1 cellular context compared by ENCODE assay signal in genomic region chr21:43659136-43660000, GRCh38.
TF ChIP-seq lines count a peak whose summit lies in the region.

Gene HSF2BP (minus strand): TSS chr21:43659488. CDS start chr21:43658096, 1,392 bp downstream.
Gene RRP1B (plus strand): TSS chr21:43659560. CDS start chr21:43659665, 105 bp downstream.

TF ChIP-seq in HepG2, 621 proteins besides CTCF, POLR2A, EP300 and RAD21 (continued from another document and continues in another):
- peak; percentile 42 for TF ChIP-seq RBM39 (IDR thresholded peaks at IDR 0.05; ENCODE audit: low read depth, low read length, poor library complexity, severe bottlenecking)
- TF ChIP-seq JUNB (CRISPR knock-in tag; IDR thresholded peaks at IDR 0.05; ENCODE audit: borderline replicate concordance) = no peak
- no peak for TF ChIP-seq GPBP1L1 (CRISPR knock-in tag; IDR thresholded peaks at IDR 0.05)
- TF ChIP-seq MAZ (IDR thresholded peaks at IDR 0.05; ENCODE audit: borderline replicate concordance, low read depth, low read length) = no peak
- TF ChIP-seq MAZ (CRISPR knock-in tag; IDR thresholded peaks at IDR 0.05; ENCODE audit: low read depth) = peak; percentile 98
- TF ChIP-seq GATA4 (IDR thresholded peaks at IDR 0.05; ENCODE audit: borderline replicate concordance, low read depth) = no peak
- peak; percentile 48; the same call in 1 of the 2 replicates for TF ChIP-seq PITX1 (CRISPR knock-in tag; IDR thresholded peaks at IDR 0.05)
- no peak for TF ChIP-seq ATF7 (IDR thresholded peaks at IDR 0.05)
- TF ChIP-seq ATF7 (CRISPR knock-in tag; IDR thresholded peaks at IDR 0.05) = no peak
- TF ChIP-seq, protein P1, sequence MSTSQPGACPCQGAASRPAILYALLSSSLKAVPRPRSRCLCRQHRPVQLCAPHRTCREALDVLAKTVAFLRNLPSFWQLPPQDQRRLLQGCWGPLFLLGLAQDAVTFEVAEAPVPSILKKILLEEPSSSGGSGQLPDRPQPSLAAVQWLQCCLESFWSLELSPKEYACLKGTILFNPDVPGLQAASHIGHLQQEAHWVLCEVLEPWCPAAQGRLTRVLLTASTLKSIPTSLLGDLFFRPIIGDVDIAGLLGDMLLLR (CRISPR knock-in tag; IDR thresholded peaks at IDR 0.05) = peak; percentile 99
- no peak for TF ChIP-seq DPF2 (CRISPR knock-in tag; IDR thresholded peaks at IDR 0.05; ENCODE audit: borderline replicate concordance, low read depth)
- TF ChIP-seq ZNF777 (CRISPR knock-in tag; IDR thresholded peaks at IDR 0.05) = peak; percentile 89
- peak; percentile 97 for TF ChIP-seq TFDP2 (CRISPR knock-in tag; IDR thresholded peaks at IDR 0.05)
- TF ChIP-seq RXRB (CRISPR knock-in tag; IDR thresholded peaks at IDR 0.05; ENCODE audit: borderline replicate concordance) = no peak; the same call in 1 of the 2 replicates
- TF ChIP-seq ZNF383 (CRISPR knock-in tag; IDR thresholded peaks at IDR 0.05; ENCODE audit: borderline replicate concordance) = no peak
- TF ChIP-seq, protein P2, sequence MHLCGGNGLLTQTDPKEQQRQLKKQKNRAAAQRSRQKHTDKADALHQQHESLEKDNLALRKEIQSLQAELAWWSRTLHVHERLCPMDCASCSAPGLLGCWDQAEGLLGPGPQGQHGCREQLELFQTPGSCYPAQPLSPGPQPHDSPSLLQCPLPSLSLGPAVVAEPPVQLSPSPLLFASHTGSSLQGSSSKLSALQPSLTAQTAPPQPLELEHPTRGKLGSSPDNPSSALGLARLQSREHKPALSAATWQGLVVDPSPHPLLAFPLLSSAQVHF (CRISPR knock-in tag; IDR thresholded peaks at IDR 0.05) = peak; percentile 97
- TF ChIP-seq XBP1 (CRISPR knock-in tag; IDR thresholded peaks at IDR 0.05) = 0 out of 2 replicates have a peak, but pooled peaks have one; percentile 23
- TF ChIP-seq ZNF747 (CRISPR knock-in tag; IDR thresholded peaks at IDR 0.05; ENCODE audit: borderline replicate concordance) = peak; percentile 72; the same call in 1 of the 2 replicates
- peak; percentile 78; the same call in 1 of the 2 replicates for TF ChIP-seq ZNF570 (CRISPR knock-in tag; IDR thresholded peaks at IDR 0.05; ENCODE audit: borderline replicate concordance)
- no peak for TF ChIP-seq MBNL3 (CRISPR knock-in tag; conservative IDR thresholded peaks at IDR 0.05)
- TF ChIP-seq RBM22 (optimal IDR thresholded peaks at IDR 0.05; ENCODE audit: low read length) = no peak
- no peak for TF ChIP-seq TAF15 (IDR thresholded peaks at IDR 0.05; ENCODE audit: low read depth, low read length, poor library complexity, severe bottlenecking)
- TF ChIP-seq, protein P3, sequence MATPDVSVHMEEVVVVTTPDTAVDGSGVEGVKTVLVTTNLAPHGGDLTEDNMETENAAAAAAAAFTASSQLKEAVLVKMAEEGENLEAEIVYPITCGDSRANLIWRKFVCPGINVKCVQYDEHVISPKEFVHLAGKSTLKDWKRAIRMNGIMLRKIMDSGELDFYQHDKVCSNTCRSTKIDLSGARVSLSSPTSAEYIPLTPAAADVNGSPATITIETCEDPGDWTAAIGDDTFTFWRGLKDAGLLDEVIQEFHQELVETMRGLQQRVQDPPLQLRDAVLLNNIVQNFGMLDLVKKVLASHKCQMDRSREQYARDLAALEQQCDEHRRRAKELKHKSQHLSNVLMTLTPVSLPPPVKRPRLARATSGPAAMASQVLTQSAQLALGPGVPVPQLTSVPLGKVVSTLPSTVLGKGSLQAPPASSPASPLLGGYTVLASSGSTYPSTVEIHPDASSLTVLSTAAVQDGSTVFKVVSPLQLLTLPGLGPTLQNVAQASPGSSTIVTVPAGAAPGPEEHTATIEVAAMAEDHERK (CRISPR knock-in tag; IDR thresholded peaks at IDR 0.05; ENCODE audit: low read depth) = no peak
- no peak for TF ChIP-seq HNF4G (IDR thresholded peaks at IDR 0.05; ENCODE audit: borderline replicate concordance, low read depth, low read length)
- no peak for TF ChIP-seq HNF4G (CRISPR knock-in tag; IDR thresholded peaks at IDR 0.05; ENCODE audit: borderline replicate concordance, low read depth)
- peak; percentile 52; the same call in 1 of the 2 replicates for TF ChIP-seq SP2 (CRISPR knock-in tag; IDR thresholded peaks at IDR 0.05)
- TF ChIP-seq EED (CRISPR knock-in tag; IDR thresholded peaks at IDR 0.05) = peak; percentile 95
- no peak for TF ChIP-seq ZNF513 (CRISPR knock-in tag; conservative IDR thresholded peaks at IDR 0.05)
- TF ChIP-seq ZNF10 (CRISPR knock-in tag; IDR thresholded peaks at IDR 0.05; ENCODE audit: borderline replicate concordance, low read depth) = no peak
- peak; percentile 93 for TF ChIP-seq PHF20 (CRISPR knock-in tag; IDR thresholded peaks at IDR 0.05)
- no peak for TF ChIP-seq HNRNPL (IDR thresholded peaks at IDR 0.05; ENCODE audit: low read depth, low read length)
- TF ChIP-seq NFIC (IDR thresholded peaks at IDR 0.05; ENCODE audit: low read length) = no peak
- TF ChIP-seq MAFK (conservative IDR thresholded peaks at IDR 0.05 in 1 of 2, IDR thresholded peaks at IDR 0.05 in 1 of 2; ENCODE audit: low read length in 2 of 2) = no peak
- TF ChIP-seq TSC22D2 (CRISPR knock-in tag; IDR thresholded peaks at IDR 0.05; ENCODE audit: borderline replicate concordance) = peak; percentile 82; the same call in 1 of the 2 replicates
- TF ChIP-seq NR2F6 (IDR thresholded peaks at IDR 0.05) = no peak
- peak; percentile 52; the same call in 1 of the 2 replicates for TF ChIP-seq NR2F6 (CRISPR knock-in tag; IDR thresholded peaks at IDR 0.05)
- peak; percentile 85 for TF ChIP-seq ZNF841 (CRISPR knock-in tag; IDR thresholded peaks at IDR 0.05; ENCODE audit: borderline replicate concordance)
- no peak for TF ChIP-seq IKZF1 (IDR thresholded peaks at IDR 0.05)
- TF ChIP-seq LCORL (IDR thresholded peaks at IDR 0.05) = no peak
- no peak for TF ChIP-seq LCORL (CRISPR knock-in tag; IDR thresholded peaks at IDR 0.05)
- TF ChIP-seq STAT5B (CRISPR knock-in tag; IDR thresholded peaks at IDR 0.05) = no peak
- no peak; the same call in 1 of the 2 replicates for TF ChIP-seq ZBTB3 (CRISPR knock-in tag; IDR thresholded peaks at IDR 0.05; ENCODE audit: borderline replicate concordance, low read depth)
- TF ChIP-seq DDIT3 (CRISPR knock-in tag; IDR thresholded peaks at IDR 0.05) = no peak
- peak; percentile 85; the same call in 1 of the 2 replicates for TF ChIP-seq PRMT3 (CRISPR knock-in tag; IDR thresholded peaks at IDR 0.05; ENCODE audit: borderline replicate concordance, low read depth)
- peak; percentile 38; the same call in 1 of the 2 replicates for TF ChIP-seq NFYC (CRISPR knock-in tag; IDR thresholded peaks at IDR 0.05)
- TF ChIP-seq IRX3 (CRISPR knock-in tag; IDR thresholded peaks at IDR 0.05; ENCODE audit: borderline replicate concordance, low read depth) = peak; percentile 93; the same call in 1 of the 2 replicates
- TF ChIP-seq THAP11 (CRISPR knock-in tag; IDR thresholded peaks at IDR 0.05) = peak; percentile 84
- 0 out of 2 replicates have a peak, but pooled peaks have one; percentile 55 for TF ChIP-seq ZNF484 (CRISPR knock-in tag; IDR thresholded peaks at IDR 0.05; ENCODE audit: borderline replicate concordance, low read depth)
- peak; percentile 23; the same call in 1 of the 2 replicates for TF ChIP-seq ZBTB7B (CRISPR knock-in tag; IDR thresholded peaks at IDR 0.05)
- TF ChIP-seq HNF1B (CRISPR knock-in tag; IDR thresholded peaks at IDR 0.05) = peak; percentile 34
- peak; percentile 94; the same call in 1 of the 2 replicates for TF ChIP-seq ZIK1 (CRISPR knock-in tag; IDR thresholded peaks at IDR 0.05; ENCODE audit: borderline replicate concordance, low read depth)
- 0 out of 2 replicates have a peak, but pooled peaks have one; percentile 47 for TF ChIP-seq MTA1 (CRISPR knock-in tag; IDR thresholded peaks at IDR 0.05; ENCODE audit: borderline replicate concordance)
- TF ChIP-seq ZNF746 (CRISPR knock-in tag; IDR thresholded peaks at IDR 0.05) = peak; percentile 77; the same call in 1 of the 2 replicates
- TF ChIP-seq ZSCAN30 (CRISPR knock-in tag; IDR thresholded peaks at IDR 0.05) = peak; percentile 16; the same call in 1 of the 2 replicates
- peak; percentile 41; the same call in 1 of the 2 replicates for TF ChIP-seq ZSCAN22 (CRISPR knock-in tag; IDR thresholded peaks at IDR 0.05)
- no peak for TF ChIP-seq TIGD3 (CRISPR knock-in tag; IDR thresholded peaks at IDR 0.05; ENCODE audit: borderline replicate concordance)
- TF ChIP-seq ZBED4 (CRISPR knock-in tag; IDR thresholded peaks at IDR 0.05; ENCODE audit: borderline replicate concordance) = no peak
